In genomic region chr16:4678596-4678995, GRCh38 we compare ENCODE assay signal across 14 cellular contexts. TPM values are rescaled to one million over a fixed set of nuclear protein-coding genes. Genes with fewer than 3 reads are reported as not detected.
DNase-seq lines count a peak whose midpoint lies in the region; ATAC-seq, FAIRE-seq and TF ChIP-seq lines count a peak whose summit lies in the region.
"Had no signal": no experiment of that assay in that cellular context is flagged by ENCODE, and none has a peak within 500 bp of the region (broad histone marks: within the 10 kb centered on the region; RNA-seq: fewer than 3 reads in every experiment).

No MANE protein-coding gene starts in this region.

- BruUV-seq in Panc1 (replicated peaks; lab: Mats Ljungman, UMichigan), result no TSS peak

- H3K4me1 ChIP-seq in Panc1 (ENCODE audit: control insufficient read depth, insufficient read depth, low read length) (no peaks in the 10 kb centered on the region), duodenal mucosa (ENCODE audit: control insufficient read depth in 1 of 2, insufficient read depth in 2 of 2, low read length in 2 of 2) (peaks cover 21 to 33% of the 10 kb centered on the region in 2 donors), small intestine (ENCODE audit: control insufficient read depth in 2 of 2, insufficient read depth in 1 of 2, low read depth in 1 of 2, low read length in 1 of 2) (peaks cover 0 to 2% of the 10 kb centered on the region in 2 donors)

- in situ Hi-C loops in Panc1 (cut with HindIII; ENCODE audit: low pct_unique_long_range_greater_than_20kb, low sequenced_read_pairs), result no loop called here

- intact Hi-C loops in activated naive CD4-positive, alpha-beta T cell treated with anti-CD3 and anti-CD28 coated beads for 36 hours (cut with micrococcal nuclease), result loop anchor here (5.0 kb wide), 1 partner anchor 171 kb away; no protein-coding TSS in a partner anchor
- intact Hi-C loops in Panc1 (cut with micrococcal nuclease; ENCODE audit: unreplicated experiment), result no loop called here

- no peak for DNase-seq in activated naive CD4-positive, alpha-beta T cell treated with anti-CD3 and anti-CD28 coated beads for 36 hours
- DNase-seq in activated naive CD4-positive, alpha-beta T cell treated with Interleukin-2 at 50 U/mL for 16 hours, result no peak
- DNase-seq in Panc1 (ENCODE audit: low read depth, low spot score), result no peak
- no peak for DNase-seq in small intestine
- DNase-seq in hypothalamus (lab: John Stamatoyannopoulos, UW), result no peak
- DNase-seq in DMS53 (lab: John Stamatoyannopoulos, UW), result no peak
- DNase-seq: effector memory CD4-positive, alpha-beta T cell; HCEC 1CT; Karpas-422; stimulated activated CD4-positive, alpha-beta T cell treated with anti-CD3 and anti-CD28 coated beads, Interleukin-15, amount 100 ng/mL, for 24 hours had no signal

- H3K4me1 Mint-ChIP-seq in activated naive CD4-positive, alpha-beta T cell treated with anti-CD3 and anti-CD28 coated beads for 36 hours (ENCODE audit: low read depth), result peaks cover 26% of the 10 kb centered on the region

- POLR2A ChIA-PET in Panc1 (lab: Charles Lee), result no interaction called here

- TF ChIP-seq CTCF in Panc1 (IDR thresholded peaks at IDR 0.05), result no peak

- no peak for FAIRE-seq in small intestine (lab: Jason Lieb, UNC)

- CTCF ChIA-PET in activated naive CD4-positive, alpha-beta T cell treated with anti-CD3 and anti-CD28 coated beads for 36 hours (lab: Charles Lee), result no interaction called here
- CTCF ChIA-PET in Panc1 (lab: Charles Lee), result no interaction called here

- ATAC-seq in Panc1, result peak; percentile 35; the same call in 1 of the 2 replicates
- no peak for ATAC-seq in activated CD4-positive, CD25-positive, alpha-beta regulatory T cell treated with anti-CD3 and anti-CD28 coated beads, Interleukin-2, amount 50 U/mL, for 24 hours

- WGBS in small intestine, 3 donors, result 64 to 90% (median 87%) methylated on average over 3 to 6 of the region's 6 CpGs

- no peak overlapping the region for H3K4me3 Mint-ChIP-seq in activated naive CD4-positive, alpha-beta T cell treated with anti-CD3 and anti-CD28 coated beads for 36 hours

- H3K4me3 ChIP-seq in Panc1 (ENCODE audit: low read depth in 2 of 2, low read length in 2 of 2) (no peak overlapping the region), duodenal mucosa (ENCODE audit: low read depth in 1 of 2, low read length in 2 of 2) (peak overlapping the region in 1 of 2 donors; percentile 35), small intestine (ENCODE audit: low read depth in 1 of 2, low read length in 2 of 2) (no peak overlapping the region)

- H3K36me3 Mint-ChIP-seq in activated naive CD4-positive, alpha-beta T cell treated with anti-CD3 and anti-CD28 coated beads for 36 hours (ENCODE audit: low read depth), result peaks cover 8% of the 10 kb centered on the region

- no peaks in the 10 kb centered on the region for H3K36me3 ChIP-seq in Panc1 (ENCODE audit: control insufficient read depth, insufficient read depth, low read length)
- H3K36me3 ChIP-seq in duodenal mucosa (ENCODE audit: control insufficient read depth in 1 of 2, insufficient read depth in 2 of 2, low read length in 2 of 2), result peaks cover 14 to 26% of the 10 kb centered on the region in 2 donors
- peaks cover 2 to 14% of the 10 kb centered on the region in 2 donors for H3K36me3 ChIP-seq in small intestine (ENCODE audit: control insufficient read depth in 2 of 2, insufficient read depth in 2 of 2, low read length in 2 of 2)

- no peaks in the 10 kb centered on the region for H3K27me3 Mint-ChIP-seq in activated naive CD4-positive, alpha-beta T cell treated with anti-CD3 and anti-CD28 coated beads for 36 hours (ENCODE audit: low read depth)
- H3K27me3 Mint-ChIP-seq: progenitor cell of endocrine pancreas had no signal

- H3K27ac Mint-ChIP-seq in activated naive CD4-positive, alpha-beta T cell treated with anti-CD3 and anti-CD28 coated beads for 36 hours, result peak overlapping the region; percentile 32
- H3K27ac Mint-ChIP-seq: progenitor cell of endocrine pancreas had no signal

- peak overlapping the region in 1 of 2 donors; percentile 48 for H3K9ac ChIP-seq in duodenal mucosa (ENCODE audit: low read depth in 1 of 2, low read length in 2 of 2)

- H3K9me3 ChIP-seq in Panc1 (ENCODE audit: control insufficient read depth, insufficient read depth, low read depth, low read length) (no peaks in the 10 kb centered on the region), duodenal mucosa (ENCODE audit: control insufficient read depth in 1 of 2, low read length in 2 of 2) (no peaks in the 10 kb centered on the region), small intestine (ENCODE audit: control insufficient read depth, low read depth) (no peaks in the 10 kb centered on the region)

- no peaks in the 10 kb centered on the region for H3K27me3 ChIP-seq in Panc1 (ENCODE audit: control insufficient read depth, insufficient read depth, low read length)
- H3K27me3 ChIP-seq in duodenal mucosa (ENCODE audit: control insufficient read depth in 1 of 2, insufficient read depth in 2 of 2, low read length in 2 of 2), result no peaks in the 10 kb centered on the region
- no peaks in the 10 kb centered on the region for H3K27me3 ChIP-seq in small intestine (ENCODE audit: control insufficient read depth in 2 of 2, insufficient read depth in 2 of 2, low read length in 2 of 2)

- H3K27ac ChIP-seq in Panc1 (ENCODE audit: low read length), result no peak overlapping the region
- H3K27ac ChIP-seq in duodenal mucosa (ENCODE audit: low read depth, low read length), result peak overlapping the region; percentile 87
- peak overlapping the region; percentile 94 for H3K27ac ChIP-seq in small intestine (ENCODE audit: low read depth in 1 of 2, low read length in 1 of 2)

- no peaks in the 10 kb centered on the region for H3K9me3 Mint-ChIP-seq in activated naive CD4-positive, alpha-beta T cell treated with anti-CD3 and anti-CD28 coated beads for 36 hours

RNA-seq across cellular contexts. Expression of gene NUDT16L1, which starts 14.8 kb away (rescaled TPM):
- total RNA-seq in activated naive CD4-positive, alpha-beta T cell treated with anti-CD3 and anti-CD28 coated beads for 36 hours, result 10 to 100 TPM; 20.0 to 20.7 TPM
- 42.9 TPM for total RNA-seq in Panc1 (2021; ENCODE audit: unreplicated experiment)
- polyA plus RNA-seq in Panc1 (2012; ENCODE audit: insufficient read length), result 85.4 TPM
- polyA plus RNA-seq in small intestine, result 10 to 100 TPM; 44.5 to 73.1 (median 61.6) TPM

RNA-seq across cellular contexts. Expression of gene MGRN1, which starts 54.0 kb away (rescaled TPM):
- 10 to 100 TPM; 46.3 to 48.8 TPM for total RNA-seq in activated naive CD4-positive, alpha-beta T cell treated with anti-CD3 and anti-CD28 coated beads for 36 hours
- total RNA-seq in Panc1 (2021; ENCODE audit: unreplicated experiment), result 59.7 TPM
- 72.3 TPM for polyA plus RNA-seq in Panc1 (2012; ENCODE audit: insufficient read length)
- polyA plus RNA-seq in small intestine, result 10 to 100 TPM; 21.1 to 25.6 (median 25.5) TPM

RNA-seq across cellular contexts. Expression of gene ANKS3, which starts 55.5 kb away (rescaled TPM):
- total RNA-seq in activated naive CD4-positive, alpha-beta T cell treated with anti-CD3 and anti-CD28 coated beads for 36 hours, result 10 to 100 TPM in 1 of 2 experiments, 1 to 10 TPM in 1; 8.2 to 11.7 TPM
- total RNA-seq in Panc1 (2021; ENCODE audit: unreplicated experiment), result 26.6 TPM
- polyA plus RNA-seq in Panc1 (2012; ENCODE audit: insufficient read length), result 26.3 TPM
- polyA plus RNA-seq in small intestine, result 10 to 100 TPM; 11.6 to 15.2 (median 12.4) TPM

RNA-seq across cellular contexts. Expression of gene DNAAF8, which starts 55.7 kb away (rescaled TPM):
- total RNA-seq in activated naive CD4-positive, alpha-beta T cell treated with anti-CD3 and anti-CD28 coated beads for 36 hours, result under 1 TPM in 1 of 2 experiments, not detected in 1; 0.07 TPM
- 2.3 TPM for total RNA-seq in Panc1 (2021; ENCODE audit: unreplicated experiment)
- polyA plus RNA-seq in Panc1 (2012; ENCODE audit: insufficient read length), result 2.5 TPM
- polyA plus RNA-seq in small intestine, result under 1 TPM in 1 of 3 donors, not detected in 2; 0.67 TPM
- total RNA-seq: mononuclear cell had no signal
